17 cellular contexts compared by ENCODE assay signal in the genomic region with DNA sequence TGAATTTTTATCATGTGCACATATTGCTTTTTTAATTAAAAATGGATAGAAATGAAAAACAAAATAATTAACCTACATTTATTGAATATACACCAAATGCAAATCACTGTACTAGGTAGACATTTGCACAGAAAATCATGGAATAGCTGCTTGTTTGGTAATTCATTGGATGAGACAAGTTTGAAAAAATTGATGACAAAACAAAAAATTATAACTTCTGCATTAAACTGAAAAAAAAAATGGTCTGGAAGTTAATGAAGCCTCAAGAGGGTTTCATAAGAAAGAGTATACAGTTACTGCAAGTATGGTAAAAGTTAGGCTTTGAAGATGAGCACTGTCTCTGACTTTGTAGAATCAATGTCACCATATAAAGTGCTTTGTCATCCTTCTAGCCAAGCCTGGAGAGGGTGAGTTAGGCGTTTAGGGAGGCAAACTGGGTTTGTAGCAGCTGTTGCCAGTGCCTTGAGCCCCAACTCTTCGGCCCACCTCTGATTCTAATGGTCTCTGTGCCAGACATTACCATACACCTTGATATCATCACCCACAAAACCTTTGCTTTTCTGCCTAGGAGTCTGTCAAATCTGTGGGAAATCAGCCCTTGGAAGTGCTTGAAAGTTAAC.
A peak's percentile ranks its signal among the peaks of the same experiment; 100 is the strongest.
DNase-seq lines count a peak whose midpoint lies in the region; ATAC-seq, FAIRE-seq and TF ChIP-seq lines count a peak whose summit lies in the region.
"Had no signal": no experiment of that assay in that cellular context is flagged by ENCODE, and none has a peak within 500 bp of the region (broad histone marks: within the 10 kb centered on the region; RNA-seq: fewer than 3 reads in every experiment).

No MANE protein-coding gene starts in this region.

- TF ChIP-seq RAD21 in HepG2 (CRISPR knock-in tag; IDR thresholded peaks at IDR 0.05) = no peak
- TF ChIP-seq RAD21 in SK-N-SH (IDR thresholded peaks at IDR 0.05; ENCODE audit: low read length) = no peak

- no peaks in the 10 kb centered on the region for H4K20me1 ChIP-seq in HepG2 (ENCODE audit: insufficient read depth, low read length)
- H4K20me1 ChIP-seq in endothelial cell of umbilical vein (replicated peaks; ENCODE audit: control insufficient read depth, extremely low read depth, insufficient read depth, low read length) = no peaks in the 10 kb centered on the region
- H4K20me1 ChIP-seq in SK-N-SH (ENCODE audit: insufficient read depth) = no peaks in the 10 kb centered on the region

- H3K9me1 ChIP-seq in endothelial cell of umbilical vein (replicated peaks; ENCODE audit: control insufficient read depth, extremely low read depth, insufficient read depth, low read length) = no peaks in the 10 kb centered on the region

- H3K9me2 ChIP-seq in SK-N-SH = no peaks in the 10 kb centered on the region

- intact Hi-C loops in HepG2 (cut with micrococcal nuclease; ENCODE audit: unreplicated experiment) (no loop called here), right lobe of liver (cut with DNase I) (no loop called here), endothelial cell of umbilical vein (cut with micrococcal nuclease) (no loop called here)

- H3K36me3 ChIP-seq in HepG2 (replicated peaks in 1 of 2; ENCODE audit: control insufficient read depth in 1 of 2, insufficient read depth in 2 of 2, low read length in 2 of 2) (no peaks in the 10 kb centered on the region), right lobe of liver (no peaks in the 10 kb centered on the region), endothelial cell of umbilical vein (ENCODE audit: control insufficient read depth in 2 of 2, extremely low read depth in 1 of 2, insufficient read depth in 2 of 2, low read length in 2 of 2) (no peaks in the 10 kb centered on the region), SK-N-SH (replicated peaks in 1 of 2; ENCODE audit: control insufficient read depth in 1 of 2, insufficient read depth in 2 of 2, low read length in 1 of 2) (no peaks in the 10 kb centered on the region)

- dilution Hi-C loops in endothelial cell of umbilical vein (cut with MboI; ENCODE audit: extremely low pct_ligation_motif_present, low sequenced_read_pairs) = no loop called here

- FAIRE-seq in HepG2 (lab: Jason Lieb, UNC) (no peak), endothelial cell of umbilical vein (lab: Jason Lieb, UNC) (no peak)
- FAIRE-seq: GM12878, GM18507 had no signal

- no peak overlapping the region for H3K9ac ChIP-seq in HepG2 (ENCODE audit: insufficient read depth, low read depth, low read length)
- no peak overlapping the region for H3K9ac ChIP-seq in endothelial cell of umbilical vein (replicated peaks; ENCODE audit: extremely low read depth, insufficient read depth, low read length)
- H3K9ac ChIP-seq in SK-N-SH = no peak overlapping the region

- no peak overlapping the region for H3K4me3 ChIP-seq in HepG2 (replicated peaks in 1 of 3; ENCODE audit: insufficient read depth in 1 of 3, low read depth in 2 of 3, low read length in 3 of 3)
- H3K4me3 ChIP-seq in right lobe of liver = no peak overlapping the region
- no peak overlapping the region for H3K4me3 ChIP-seq in endothelial cell of umbilical vein (replicated peaks in 1 of 3; ENCODE audit: insufficient read depth in 1 of 3, low read depth in 1 of 3, low read length in 3 of 3)
- H3K4me3 ChIP-seq in SK-N-SH (ENCODE audit: low read depth in 2 of 2, low read length in 1 of 2) = no peak overlapping the region
- H3K4me3 ChIP-seq: GM12878 had no signal

- H2AFZ ChIP-seq in HepG2 (ENCODE audit: low read length) = no peak overlapping the region
- peak overlapping the region; percentile 38 for H2AFZ ChIP-seq in endothelial cell of umbilical vein (ENCODE audit: low read depth, low read length)
- H2AFZ ChIP-seq in SK-N-SH (ENCODE audit: low read depth) = no peak overlapping the region

- H3K27me3 ChIP-seq in HepG2 (ENCODE audit: control insufficient read depth in 1 of 2, insufficient read depth in 2 of 2, low read length in 2 of 2) = no peaks in the 10 kb centered on the region
- no peaks in the 10 kb centered on the region for H3K27me3 ChIP-seq in right lobe of liver
- H3K27me3 ChIP-seq in endothelial cell of umbilical vein (ENCODE audit: control insufficient read depth in 2 of 2, insufficient read depth in 2 of 2, low read length in 2 of 2) = no peaks in the 10 kb centered on the region
- no peaks in the 10 kb centered on the region for H3K27me3 ChIP-seq in SK-N-SH (ENCODE audit: insufficient read depth)

- no peaks in the 10 kb centered on the region for H3F3A ChIP-seq in SK-N-SH (replicated peaks; ENCODE audit: insufficient read depth)

- H3K4me2 ChIP-seq in HepG2 (ENCODE audit: low read depth, low read length) (no peak overlapping the region), endothelial cell of umbilical vein (ENCODE audit: insufficient read depth, low read length) (no peak overlapping the region), SK-N-SH (no peak overlapping the region)

- BruUV-seq in HepG2 (replicated peaks; lab: Mats Ljungman, UMichigan) (no TSS peak), endothelial cell of umbilical vein (replicated peaks; lab: Mats Ljungman, UMichigan) (no TSS peak)

- TF ChIP-seq POLR2A in HepG2 (IDR thresholded peaks at IDR 0.05; ENCODE audit: insufficient read depth in 1 of 2, low read depth in 2 of 2, low read length in 2 of 2) (no peak), right lobe of liver (IDR thresholded peaks at IDR 0.05) (no peak), endothelial cell of umbilical vein (IDR thresholded peaks at IDR 0.05; ENCODE audit: low read depth, low read length) (no peak)

- ATAC-seq in HepG2 (no peak), right lobe of liver (no peak), GM19395 (IDR thresholded peaks at IDR 0.05; ENCODE audit: unreplicated experiment) (no peak)
- ATAC-seq: GM12878, HCT116 had no signal

- in situ Hi-C loops in HepG2 (cut with HindIII; ENCODE audit: extremely low pct_ligation_motif_present, low pct_unique_long_range_greater_than_20kb) = no loop called here

- TF ChIP-seq CTCF in HepG2 (CRISPR knock-in tag; IDR thresholded peaks at IDR 0.05) (no peak), right lobe of liver (IDR thresholded peaks at IDR 0.05) (no peak), endothelial cell of umbilical vein (IDR thresholded peaks at IDR 0.05; ENCODE audit: extremely low read depth in 1 of 2, insufficient read depth in 1 of 2, low read depth in 1 of 2, low read length in 2 of 2) (no peak), SK-N-SH (IDR thresholded peaks at IDR 0.05) (no peak)

- H3K9me3 ChIP-seq in HepG2 (ENCODE audit: low read length) = no peaks in the 10 kb centered on the region
- no peaks in the 10 kb centered on the region for H3K9me3 ChIP-seq in right lobe of liver
- no peaks in the 10 kb centered on the region for H3K9me3 ChIP-seq in endothelial cell of umbilical vein (replicated peaks; ENCODE audit: control insufficient read depth, insufficient read depth, low read length)
- H3K9me3 ChIP-seq in SK-N-SH = no peaks in the 10 kb centered on the region

- TF ChIP-seq EP300 in HepG2 (IDR thresholded peaks at IDR 0.05; ENCODE audit: low read depth in 2 of 2, low read length in 2 of 2) = no peak
- no peak for TF ChIP-seq EP300 in HepG2 (CRISPR knock-in tag; IDR thresholded peaks at IDR 0.05; ENCODE audit: borderline replicate concordance)
- no peak for TF ChIP-seq EP300 in SK-N-SH (IDR thresholded peaks at IDR 0.05; ENCODE audit: borderline replicate concordance in 1 of 2, low read depth in 1 of 2, low read length in 1 of 2)

- no peak overlapping the region for H3K27ac ChIP-seq in HepG2 (ENCODE audit: extremely low read length, insufficient read depth, low read length)
- no peak overlapping the region for H3K27ac ChIP-seq in right lobe of liver
- H3K27ac ChIP-seq in endothelial cell of umbilical vein (ENCODE audit: insufficient read depth, low read depth, low read length) = no peak overlapping the region
- no peak overlapping the region for H3K27ac ChIP-seq in SK-N-SH (ENCODE audit: low read depth in 2 of 2, low read length in 1 of 2)
- H3K27ac ChIP-seq: 22Rv1, C4-2B, HL-60 had no signal

- WGBS in HepG2 (ENCODE audit: low lambda C conversion rate) = 9% methylated on average over 2 of the region's 2 CpGs
- 100% methylated on average over 1 of the region's 2 CpGs for whole genome bisulfite sequencing in right lobe of liver (ENCODE audit: insufficient coverage, low coverage, low lambda C conversion rate, missing lambda C conversion rate)
- 8% methylated on average over 2 of the region's 2 CpGs for WGBS in SK-N-SH (ENCODE audit: low lambda C conversion rate)

- H3K79me2 ChIP-seq in HepG2 (ENCODE audit: insufficient read depth, low read length) (no peaks in the 10 kb centered on the region), endothelial cell of umbilical vein (ENCODE audit: control insufficient read depth, insufficient read depth, low read length) (no peaks in the 10 kb centered on the region), SK-N-SH (ENCODE audit: insufficient read depth) (no peaks in the 10 kb centered on the region)

- CTCF ChIA-PET in HepG2 (lab: Yijun Ruan, JAX; ENCODE audit: low intra/inter-chr PET ratio, low total read pairs) = no interaction called here
- CTCF ChIA-PET in endothelial cell of umbilical vein (lab: Charles Lee) = no interaction called here
- CTCF ChIA-PET in SK-N-SH (lab: Yijun Ruan, JAX) = no interaction called here

- H3K4me1 ChIP-seq in HepG2 (ENCODE audit: insufficient read depth, low read length) (peaks cover 8% of the 10 kb centered on the region), right lobe of liver (peaks cover 0 to 8% (median 0%) of the 10 kb centered on the region in 4 donors), endothelial cell of umbilical vein (ENCODE audit: control insufficient read depth, extremely low read depth, insufficient read depth, low read length) (no peaks in the 10 kb centered on the region), SK-N-SH (ENCODE audit: control insufficient read depth in 1 of 2, insufficient read depth in 2 of 2, low read depth in 1 of 2, low read length in 1 of 2) (no peaks in the 10 kb centered on the region; a peak in 1 of 4 replicates)

- POLR2A ChIA-PET in HepG2 (lab: Yijun Ruan, JAX) = no interaction called here
- POLR2A ChIA-PET in endothelial cell of umbilical vein (lab: Charles Lee) = no interaction called here
- POLR2A ChIA-PET in SK-N-SH (lab: Yijun Ruan, JAX) = no interaction called here

- DNase-seq in HepG2 (ENCODE audit: low spot score) (no peak), right lobe of liver (no peak), OCI-M1 (lab: John Stamatoyannopoulos, UW) (peak; percentile 39), endothelial cell of umbilical vein (ENCODE audit: low read depth, low spot score) (no peak), NCI-H2227 treated with DMSO at 0.1 percent for 48 hours (lab: John Stamatoyannopoulos, UW) (no peak), SK-N-SH (no peak)
- no peak for DNase-seq in activated naive CD4-positive, alpha-beta T cell treated with anti-CD3 and anti-CD28 coated beads, Interleukin-2, amount 50 U/mL, for 16 hours
- DNase-seq: ACHN; CD4-positive, alpha-beta memory T cell; DMS79 had no signal

TF ChIP-seq in HepG2, 621 proteins besides CTCF, POLR2A, EP300 and RAD21 (continues in another document):
- peak; percentile 90 for TF ChIP-seq MAFF (IDR thresholded peaks at IDR 0.05; ENCODE audit: low read depth, low read length)
- TF ChIP-seq RCOR2 (CRISPR knock-in tag; IDR thresholded peaks at IDR 0.05) = no peak

TF ChIP-seq in endothelial cell of umbilical vein, 7 proteins besides CTCF, POLR2A, EP300 and RAD21 (continues in another document):
- TF ChIP-seq EZH2 (IDR thresholded peaks at IDR 0.05; ENCODE audit: borderline replicate concordance, low read depth, low read length, severe bottlenecking) = no peak

TF ChIP-seq in SK-N-SH, 30 proteins besides CTCF, POLR2A, EP300 and RAD21 (continues in another document):
- TF ChIP-seq YY1 (IDR thresholded peaks at IDR 0.05; ENCODE audit: low read depth) = no peak
